Comparison of ENCODE assay signal across 13 cellular contexts in genomic region chr1:107683198-107683657, GRCh38.
A peak's percentile ranks its signal among the peaks of the same experiment; 100 is the strongest.
DNase-seq lines count a peak whose midpoint lies in the region; ATAC-seq, FAIRE-seq and TF ChIP-seq lines count a peak whose summit lies in the region.
"Had no signal": no experiment of that assay in that cellular context is flagged by ENCODE, and none has a peak within 500 bp of the region (broad histone marks: within the 10 kb centered on the region; RNA-seq: fewer than 3 reads in every experiment).

No MANE protein-coding gene starts in this region.

- ATAC-seq in RWPE2 (ENCODE audit: low read depth) = peak; percentile 82
- ATAC-seq in activated naive CD4-positive, alpha-beta T cell treated with anti-CD3 and anti-CD28 coated beads, Interleukin-2, amount 50 U/mL, for 72 hours = no peak
- ATAC-seq in omental fat pad (ENCODE audit: low FRiP score) = no peak
- ATAC-seq: CD8-positive, alpha-beta T cell had no signal

- in situ Hi-C loops in GM13976 (cut with MboI; ENCODE audit: low sequenced_read_pairs, unreplicated experiment) = no loop called here

- DNase-seq in NCI-H1417 (lab: John Stamatoyannopoulos, UW) (peak in 2 of 3 experiments; percentile 65 to 93), RWPE2 (ENCODE audit: low spot score) (no peak), keratinocyte (ENCODE audit: low read depth, low spot score) (no peak), suprapubic skin (ENCODE audit: low spot score in 2 of 2) (no peak), omental fat pad (ENCODE audit: low spot score) (no peak), GM13976 (ENCODE audit: low spot score) (no peak)
- no peak for DNase-seq in activated naive CD4-positive, alpha-beta T cell treated with anti-CD3 and anti-CD28 coated beads, Interleukin-2, amount 50 U/mL, for 72 hours (ENCODE audit: low spot score in 2 of 2)
- DNase-seq: activated CD8-positive, alpha-beta memory T cell treated with anti-CD3 and anti-CD28 coated beads for 24 hours; activated naive CD4-positive, alpha-beta T cell treated with anti-CD3 and anti-CD28 coated beads for 36 hours; CD8-positive, alpha-beta T cell; Kasumi-1 had no signal

- no peaks in the 10 kb centered on the region for H3K36me3 Mint-ChIP-seq in activated naive CD4-positive, alpha-beta T cell treated with anti-CD3 and anti-CD28 coated beads, Interleukin-2, amount 50 U/mL, for 72 hours

- peak overlapping the region; percentile 91 for H3K4me2 ChIP-seq in keratinocyte (ENCODE audit: control insufficient read depth, extremely low read depth, insufficient read depth, low read depth, low read length)

- peaks cover 35% of the 10 kb centered on the region for H3K79me2 ChIP-seq in keratinocyte (ENCODE audit: control insufficient read depth, insufficient read depth, low read length)

- no peaks in the 10 kb centered on the region for H3K36me3 ChIP-seq in RWPE2 (ENCODE audit: low read depth)
- no peaks in the 10 kb centered on the region for H3K36me3 ChIP-seq in keratinocyte (ENCODE audit: control insufficient read depth in 2 of 2, extremely low read depth in 1 of 2, insufficient read depth in 2 of 2, low read length in 2 of 2)
- H3K36me3 ChIP-seq in suprapubic skin = no peaks in the 10 kb centered on the region
- H3K36me3 ChIP-seq: thoracic aorta had no signal

- FAIRE-seq in keratinocyte (lab: Jason Lieb, UNC) = peak; percentile 99
- FAIRE-seq: TTC549 had no signal

- no peaks in the 10 kb centered on the region for H3K9me1 ChIP-seq in keratinocyte (ENCODE audit: control insufficient read depth, extremely low read depth, insufficient read depth, low read length)

- H3K9me3 Mint-ChIP-seq in activated naive CD4-positive, alpha-beta T cell treated with anti-CD3 and anti-CD28 coated beads, Interleukin-2, amount 50 U/mL, for 72 hours = no peaks in the 10 kb centered on the region
- H3K9me3 Mint-ChIP-seq: activated naive CD4-positive, alpha-beta T cell treated with anti-CD3 and anti-CD28 coated beads for 36 hours; CD8-positive, alpha-beta T cell had no signal

- no peaks in the 10 kb centered on the region for H4K20me1 ChIP-seq in keratinocyte (ENCODE audit: control insufficient read depth, extremely low read depth, insufficient read depth, low read length)

- H3K27me3 ChIP-seq in RWPE2 (ENCODE audit: insufficient read depth, poor library complexity, severe bottlenecking) = no peaks in the 10 kb centered on the region
- no peaks in the 10 kb centered on the region for H3K27me3 ChIP-seq in keratinocyte (ENCODE audit: control insufficient read depth, extremely low read depth, insufficient read depth, low read length)
- H3K27me3 ChIP-seq in suprapubic skin = no peaks in the 10 kb centered on the region

- TF ChIP-seq CTCF in RWPE2 (IDR thresholded peaks at IDR 0.05; ENCODE audit: poor library complexity, severe bottlenecking) (no peak), keratinocyte (optimal IDR thresholded peaks at IDR 0.05 in 1 of 3, IDR thresholded peaks at IDR 0.05 in 1 of 3, conservative IDR thresholded peaks at IDR 0.05 in 1 of 3; ENCODE audit: extremely low read depth in 1 of 3, insufficient read depth in 2 of 3, low read length in 3 of 3) (no peak), suprapubic skin (IDR thresholded peaks at IDR 0.05) (no peak), omental fat pad (IDR thresholded peaks at IDR 0.05) (no peak), GM13976 (IDR thresholded peaks at IDR 0.05; ENCODE audit: borderline replicate concordance, control extremely low read depth, extremely low read depth, insufficient read depth, missing control alignments) (no peak)

- dilution Hi-C loops in keratinocyte (cut with MboI; ENCODE audit: extremely low pct_ligation_motif_present, low sequenced_read_pairs) = no loop called here

- 52% methylated on average over 3 of the region's 3 CpGs for WGBS in suprapubic skin

- TF ChIP-seq POLR2A in suprapubic skin (IDR thresholded peaks at IDR 0.05) = no peak

- H3K9me3 ChIP-seq in RWPE2 (ENCODE audit: severe bottlenecking) = no peaks in the 10 kb centered on the region
- no peaks in the 10 kb centered on the region for H3K9me3 ChIP-seq in keratinocyte (ENCODE audit: control insufficient read depth, low read depth, low read length)
- no peaks in the 10 kb centered on the region for H3K9me3 ChIP-seq in suprapubic skin
- H3K9me3 ChIP-seq: thoracic aorta had no signal

- peak overlapping the region; percentile 64 for H3K27ac ChIP-seq in RWPE2 (ENCODE audit: poor library complexity, severe bottlenecking)
- H3K27ac ChIP-seq in keratinocyte (ENCODE audit: control insufficient read depth, insufficient read depth, low read length) = peak overlapping the region; percentile 86
- peak overlapping the region; percentile 87 for H3K27ac ChIP-seq in suprapubic skin
- H3K27ac ChIP-seq: thoracic aorta had no signal

- no peak overlapping the region for H3K27ac Mint-ChIP-seq in activated naive CD4-positive, alpha-beta T cell treated with anti-CD3 and anti-CD28 coated beads, Interleukin-2, amount 50 U/mL, for 72 hours
- H3K27ac Mint-ChIP-seq: activated naive CD4-positive, alpha-beta T cell treated with anti-CD3 and anti-CD28 coated beads for 36 hours; CD8-positive, alpha-beta T cell had no signal

- peak overlapping the region; percentile 85 for H3K9ac ChIP-seq in keratinocyte (ENCODE audit: control insufficient read depth, extremely low read depth, insufficient read depth, low read length)

- peaks cover 34% of the 10 kb centered on the region for H3K4me1 ChIP-seq in RWPE2 (ENCODE audit: insufficient read depth, poor library complexity, severe bottlenecking)
- H3K4me1 ChIP-seq in keratinocyte (ENCODE audit: control insufficient read depth, extremely low read depth, insufficient read depth, low read length) = peaks cover 55% of the 10 kb centered on the region
- peaks cover 42% of the 10 kb centered on the region for H3K4me1 ChIP-seq in suprapubic skin

- no peak for TF ChIP-seq EP300 in suprapubic skin (IDR thresholded peaks at IDR 0.05)

- no peak overlapping the region for H3K4me3 ChIP-seq in RWPE2 (ENCODE audit: severe bottlenecking)
- peak overlapping the region in 2 of 3 experiments; percentile 16 to 37 for H3K4me3 ChIP-seq in keratinocyte (ENCODE audit: control insufficient read depth in 2 of 3, extremely low read depth in 1 of 3, insufficient read depth in 2 of 3, low read depth in 1 of 3, low read length in 3 of 3)
- H3K4me3 ChIP-seq in suprapubic skin = peak overlapping the region; percentile 18
- H3K4me3 ChIP-seq: thoracic aorta had no signal

- H2AFZ ChIP-seq in keratinocyte (ENCODE audit: control insufficient read depth, low read length) = no peak overlapping the region

Comparison
In these comparisons a context has a peak if more than half of its experiments do, and no peak if none do; other contexts are left out.
1. DNase-seq: peak in NCI-H1417 (2 of 3); none in RWPE2 (single experiment), keratinocyte (single experiment), suprapubic skin (0 of 2), activated naive CD4-positive, alpha-beta T cell treated with anti-CD3 and anti-CD28 coated beads, Interleukin-2, amount 50 U/mL, for 72 hours (0 of 2), omental fat pad (single experiment) and GM13976 (single experiment).
2. Peak in every context shown above with its lines, with median percentiles within 50 percentile points of each other: H3K27ac ChIP-seq.